23 cellular contexts compared by ENCODE assay signal in genomic region chr2:72998234-72998651, GRCh38.
A peak's percentile ranks its signal among the peaks of the same experiment; 100 is the strongest.
DNase-seq lines count a peak whose midpoint lies in the region; ATAC-seq and TF ChIP-seq lines count a peak whose summit lies in the region.
"Had no signal": no experiment of that assay in that cellular context is flagged by ENCODE, and none has a peak within 500 bp of the region (broad histone marks: within the 10 kb centered on the region; RNA-seq: fewer than 3 reads in every experiment).

No MANE protein-coding gene starts in this region.

- H3K27ac ChIP-seq in H9 (ENCODE audit: insufficient read length, low read depth, low read length), result no peak overlapping the region
- no peak overlapping the region for H3K27ac ChIP-seq in hepatocyte
- H3K27ac ChIP-seq: GM23248, KMS-11, SJSA1 had no signal

- H3K9me3 Mint-ChIP-seq in activated CD8-positive, alpha-beta memory T cell treated with anti-CD3 and anti-CD28 coated beads, Interleukin-2, amount 10 ng/mL, durations not matched to agents 7 days and 5 days (ENCODE audit: low read depth), result no peaks in the 10 kb centered on the region
- H3K9me3 Mint-ChIP-seq in H9, result no peaks in the 10 kb centered on the region
- H3K9me3 Mint-ChIP-seq: CD8-positive, alpha-beta T cell had no signal

- no peaks in the 10 kb centered on the region for H3K79me1 ChIP-seq in H9 (ENCODE audit: insufficient read depth, low read depth, low read length, poor library complexity, severe bottlenecking)

- in situ Hi-C loops in KBM-7 (cut with MboI; ENCODE audit: low pct_unique_long_range_greater_than_20kb, low sequenced_read_pairs), result no loop called here

- no peak overlapping the region for H3K18ac ChIP-seq in H9 (ENCODE audit: insufficient read length, low read depth, low read length)

- no peak overlapping the region for H4K91ac ChIP-seq in H9 (ENCODE audit: insufficient read length, low read depth, low read length)

- no peak overlapping the region for H2BK20ac ChIP-seq in H9 (ENCODE audit: low read depth, low read length, poor library complexity, severe bottlenecking)

- no peak overlapping the region for H4K8ac ChIP-seq in H9 (replicated peaks; ENCODE audit: insufficient read length, low read depth, low read length)

- no peak for ATAC-seq in activated CD8-positive, alpha-beta memory T cell treated with anti-CD3 and anti-CD28 coated beads, Interleukin-2, amount 10 ng/mL, durations not matched to agents 7 days and 5 days
- no peak for ATAC-seq in sciatic nerve
- no peak for ATAC-seq in activated CD4-positive, CD25-positive, alpha-beta regulatory T cell treated with anti-CD3 and anti-CD28 coated beads, Interleukin-2, amount 50 U/mL, for 24 hours
- ATAC-seq: CD8-positive, alpha-beta T cell; Panc1 had no signal

- no peak overlapping the region for H3K9ac ChIP-seq in H9 (ENCODE audit: extremely low read depth, insufficient read length, low read length)
- H3K9ac ChIP-seq: GM23248, KMS-11 had no signal

- no peak overlapping the region for H2BK5ac ChIP-seq in H9 (ENCODE audit: insufficient read length, low read length)

- H3K9me2 ChIP-seq in hepatocyte (replicated peaks; ENCODE audit: insufficient read depth), result no peaks in the 10 kb centered on the region

- no peaks in the 10 kb centered on the region for H3K23me2 ChIP-seq in H9 (ENCODE audit: insufficient read length, low read depth, low read length, poor library complexity, severe bottlenecking)

- H4K5ac ChIP-seq in H9 (ENCODE audit: insufficient read length, low read depth, low read length), result no peak overlapping the region

- TF ChIP-seq CTCF in H9 (conservative IDR thresholded peaks at IDR 0.05) (no peak), hepatocyte (IDR thresholded peaks at IDR 0.05; ENCODE audit: poor library complexity) (no peak)

- no peak overlapping the region; the same call in 1 of the 2 replicates for H3K14ac ChIP-seq in H9 (ENCODE audit: insufficient read depth, low read length)

- H4K20me1 ChIP-seq in H9 (ENCODE audit: control insufficient read depth, insufficient read depth, insufficient read length) (no peaks in the 10 kb centered on the region), hepatocyte (ENCODE audit: insufficient read depth, poor library complexity, severe bottlenecking) (no peaks in the 10 kb centered on the region)

- no peak overlapping the region for H3K56ac ChIP-seq in H9 (ENCODE audit: insufficient read length, low read depth, low read length)

- H3T11ph ChIP-seq in H9 (ENCODE audit: low read length), result no peak overlapping the region

- no peaks in the 10 kb centered on the region for H3K36me3 ChIP-seq in hepatocyte (replicated peaks; ENCODE audit: insufficient read depth, low read depth)
- H3K36me3 ChIP-seq: HAP-1 had no signal

- no peak overlapping the region for H2BK120ac ChIP-seq in H9 (ENCODE audit: low read depth, low read length, poor library complexity, severe bottlenecking)

- H3K4me3 ChIP-seq in hepatocyte, result no peak overlapping the region
- H3K4me3 ChIP-seq: GM23248, HAP-1, SJSA1 had no signal

- no peak overlapping the region for H3K23ac ChIP-seq in H9 (ENCODE audit: insufficient read length, low read depth, low read length)

- H3K4me2 ChIP-seq in H9 (ENCODE audit: insufficient read depth, insufficient read length, low read length) (no peak overlapping the region), hepatocyte (no peak overlapping the region)
- H3K4me2 ChIP-seq: KMS-11 had no signal

- H2AK5ac ChIP-seq in H9 (ENCODE audit: insufficient read length, low read length), result no peak overlapping the region

- H3K9me3 ChIP-seq in H9 (ENCODE audit: control insufficient read depth, low read depth, low read length) (no peaks in the 10 kb centered on the region), hepatocyte (ENCODE audit: low read depth) (no peaks in the 10 kb centered on the region)
- H3K9me3 ChIP-seq: HAP-1, SJSA1 had no signal

- H2AFZ ChIP-seq in H9 (ENCODE audit: low read length), result no peak overlapping the region
- no peak overlapping the region for H2AFZ ChIP-seq in hepatocyte
- H2AFZ ChIP-seq: GM23248 had no signal

- intact Hi-C loops in sciatic nerve (cut with DNase I), result no loop called here

- CTCF ChIA-PET in activated CD8-positive, alpha-beta memory T cell treated with anti-CD3 and anti-CD28 coated beads, Interleukin-2, amount 10 ng/mL, durations not matched to agents 7 days and 5 days (lab: Charles Lee), result interaction anchor here (1.2 kb wide), 1 partner anchor 25 kb away, joined by 3 read pairs; no protein-coding TSS in a partner anchor

- H3K27me3 ChIP-seq in H9 (ENCODE audit: insufficient read depth, low read length) (no peaks in the 10 kb centered on the region), hepatocyte (no peaks in the 10 kb centered on the region)
- H3K27me3 ChIP-seq: SJSA1 had no signal

- no CpG with 5 or more reads among the region's 12 CpGs for WGBS in H9 (ENCODE audit: extremely low coverage, insufficient read length, low lambda C conversion rate)
- WGBS in hepatocyte (ENCODE audit: low lambda C conversion rate, missing lambda C conversion rate), result 92% methylated on average over 12 of the region's 12 CpGs

- H2BK15ac ChIP-seq in H9 (ENCODE audit: low read depth, low read length), result no peak overlapping the region

- H3K27me3 Mint-ChIP-seq in activated CD8-positive, alpha-beta memory T cell treated with anti-CD3 and anti-CD28 coated beads, Interleukin-2, amount 10 ng/mL, durations not matched to agents 7 days and 5 days, result no peaks in the 10 kb centered on the region
- H3K27me3 Mint-ChIP-seq in H9 (ENCODE audit: low read depth), result no peaks in the 10 kb centered on the region; the same call in 1 of the 2 replicates

- H3K27ac Mint-ChIP-seq in activated CD8-positive, alpha-beta memory T cell treated with anti-CD3 and anti-CD28 coated beads, Interleukin-2, amount 10 ng/mL, durations not matched to agents 7 days and 5 days, result no peak overlapping the region
- H3K27ac Mint-ChIP-seq in H9, result peak overlapping the region in 1 of 3 experiments; percentile 55; a peak in 1 of 7 replicates
- H3K27ac Mint-ChIP-seq: CD8-positive, alpha-beta T cell had no signal

- H3K4ac ChIP-seq in H9 (ENCODE audit: low read depth, low read length), result no peak overlapping the region

- H3K36me3 Mint-ChIP-seq in activated CD8-positive, alpha-beta memory T cell treated with anti-CD3 and anti-CD28 coated beads, Interleukin-2, amount 10 ng/mL, durations not matched to agents 7 days and 5 days, result no peaks in the 10 kb centered on the region
- peaks cover 0 to 6% (median 2%) of the 10 kb centered on the region in 3 experiments; a peak in 2 of 7 replicates for H3K36me3 Mint-ChIP-seq in H9 (ENCODE audit: insufficient read depth in 1 of 3, low read depth in 3 of 3)
- H3K36me3 Mint-ChIP-seq: CD8-positive, alpha-beta T cell had no signal

- no peak overlapping the region for H3K4me3 Mint-ChIP-seq in activated CD8-positive, alpha-beta memory T cell treated with anti-CD3 and anti-CD28 coated beads, Interleukin-2, amount 10 ng/mL, durations not matched to agents 7 days and 5 days
- H3K4me3 Mint-ChIP-seq in H9, result no peak overlapping the region
- H3K4me3 Mint-ChIP-seq: CD8-positive, alpha-beta T cell had no signal

- no peak overlapping the region for H2BK12ac ChIP-seq in H9 (ENCODE audit: insufficient read length, low read depth, low read length)

- no peaks in the 10 kb centered on the region for H3K4me1 Mint-ChIP-seq in activated CD8-positive, alpha-beta memory T cell treated with anti-CD3 and anti-CD28 coated beads, Interleukin-2, amount 10 ng/mL, durations not matched to agents 7 days and 5 days
- peaks cover 5 to 6% of the 10 kb centered on the region in 2 experiments for H3K4me1 Mint-ChIP-seq in H9

- peak; percentile 43 for DNase-seq in activated CD8-positive, alpha-beta memory T cell treated with anti-CD3 and anti-CD28 coated beads, Interleukin-2, amount 50 U/mL, for 48 hours
- no peak for DNase-seq in activated CD8-positive, alpha-beta memory T cell treated with anti-CD3 and anti-CD28 coated beads, Interleukin-2, amount 10 ng/mL, durations not matched to agents 7 days and 5 days
- peak; percentile 24 for DNase-seq in H9
- DNase-seq in hepatocyte (ENCODE audit: low spot score), result peak; percentile 3
- peak; percentile 30 for DNase-seq in sciatic nerve (ENCODE audit: low spot score)
- DNase-seq in KBM-7, result no peak
- DNase-seq in NCI-H1436 treated with DMSO at 0.1 percent for 48 hours (lab: John Stamatoyannopoulos, UW), result no peak
- DNase-seq: 8988T, C1 segment of cervical spinal cord, DMS153, GM23248, NCI-H1092 treated with DMSO at 0.1 percent for 48 hours, NCI-H146, NCI-H2029 treated with DMSO at 0.1 percent for 48 hours, NCI-H2171, NCI-H524 treated with DMSO at 0.1 percent for 48 hours, NCI-H82 had no signal

- H3K79me2 ChIP-seq in H9 (ENCODE audit: insufficient read depth, low read length), result no peaks in the 10 kb centered on the region
- no peaks in the 10 kb centered on the region for H3K79me2 ChIP-seq in hepatocyte

- H3K4me1 ChIP-seq in H9 (ENCODE audit: insufficient read depth, low read length) (no peaks in the 10 kb centered on the region), hepatocyte (ENCODE audit: insufficient read depth) (peaks cover 12% of the 10 kb centered on the region)

Comparison
In these comparisons a context has a peak if more than half of its experiments do, and no peak if none do; other contexts are left out.
1. DNase-seq: peak in activated CD8-positive, alpha-beta memory T cell treated with anti-CD3 and anti-CD28 coated beads, Interleukin-2, amount 50 U/mL, for 48 hours (single experiment), H9 (single experiment), hepatocyte (single experiment) and sciatic nerve (single experiment); none in activated CD8-positive, alpha-beta memory T cell treated with anti-CD3 and anti-CD28 coated beads, Interleukin-2, amount 10 ng/mL, durations not matched to agents 7 days and 5 days (single experiment), KBM-7 (single experiment) and NCI-H1436 treated with DMSO at 0.1 percent for 48 hours (single experiment).